ENCODE assay signal across 8 cellular contexts in the genomic region with DNA sequence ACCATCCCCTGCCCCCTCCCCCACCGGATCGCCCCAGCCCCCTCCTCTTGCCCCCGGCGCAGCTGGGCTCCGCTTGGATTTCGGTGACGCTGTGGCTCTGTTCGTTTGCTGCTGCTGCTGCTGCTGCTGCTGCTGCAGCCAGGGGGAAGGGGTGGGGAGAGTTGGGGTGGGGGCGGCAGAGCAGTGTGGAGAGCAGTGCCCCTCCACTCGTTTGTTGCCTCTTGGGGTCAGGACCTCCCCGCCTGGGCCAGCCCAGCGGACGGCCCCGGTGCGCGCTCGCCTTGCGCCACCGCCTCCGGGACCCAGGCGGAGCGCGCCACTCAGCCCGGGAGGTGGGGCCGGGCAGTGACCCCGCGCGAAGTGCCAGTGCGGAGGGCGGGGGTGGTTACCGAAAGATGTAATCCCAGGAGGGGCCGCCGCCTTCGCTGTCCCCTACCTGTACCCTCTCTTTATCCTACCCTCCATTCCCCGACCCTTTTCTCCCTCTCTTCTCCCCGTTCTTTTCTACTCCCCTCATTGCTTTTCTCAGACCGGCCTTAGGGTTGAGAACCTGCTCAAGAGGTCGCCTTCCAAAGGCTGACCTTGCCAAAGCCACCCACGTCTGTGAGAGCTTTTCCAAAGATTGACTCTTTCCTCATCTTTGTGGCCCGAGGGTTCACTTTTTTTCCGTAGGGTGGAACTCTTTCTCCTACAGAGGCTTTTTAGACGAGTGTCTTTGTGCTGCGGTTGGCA.
DNase-seq lines count a peak whose midpoint lies in the region; TF ChIP-seq lines count a peak whose summit lies in the region.

No MANE protein-coding gene starts in this region.

- H4K20me1 ChIP-seq in GM23248 (ENCODE audit: insufficient read depth), result no peaks in the 10 kb centered on the region

- no peaks in the 10 kb centered on the region for H3K36me3 ChIP-seq in GM23248 (ENCODE audit: low read depth)
- no peaks in the 10 kb centered on the region for H3K36me3 ChIP-seq in WERI-Rb-1
- H3K36me3 ChIP-seq in skeletal muscle satellite cell (ENCODE audit: insufficient read depth, low read length), result no peaks in the 10 kb centered on the region

- H3K4me1 ChIP-seq in GM23248 (ENCODE audit: insufficient read depth) (peaks cover 4% of the 10 kb centered on the region; the same call in 1 of the 2 replicates), skeletal muscle satellite cell (ENCODE audit: control insufficient read depth, insufficient read depth, low read length) (peaks cover 3% of the 10 kb centered on the region)

- H3K4me3 ChIP-seq in GM23248 (peak overlapping the region; percentile 21; the same call in 1 of the 2 replicates), WERI-Rb-1 (ENCODE audit: low read depth, low read length) (peak overlapping the region; percentile 35), skeletal muscle satellite cell (ENCODE audit: low read length) (peak overlapping the region; percentile 43)

- H3K27me3 ChIP-seq in GM23248 (replicated peaks; ENCODE audit: insufficient read depth) (peaks cover 23% of the 10 kb centered on the region), WERI-Rb-1 (ENCODE audit: insufficient read depth, low read depth, severe bottlenecking) (no peaks in the 10 kb centered on the region), skeletal muscle satellite cell (ENCODE audit: control insufficient read depth, insufficient read depth, low read length) (peaks cover 26% of the 10 kb centered on the region)

- H3K9me2 ChIP-seq in GM23248 (ENCODE audit: insufficient read depth), result no peaks in the 10 kb centered on the region

- WGBS in GM23248 (ENCODE audit: low coverage in 1 of 2, low lambda C conversion rate in 2 of 2, missing lambda C conversion rate in 2 of 2), 2 experiments, result 1% methylated on average over 17 to 36 of the region's 43 CpGs

- no peaks in the 10 kb centered on the region for H3F3A ChIP-seq in GM23248 (ENCODE audit: insufficient read depth)

- no peaks in the 10 kb centered on the region for H3K79me2 ChIP-seq in GM23248 (ENCODE audit: insufficient read depth)

- in situ Hi-C loops in GM23248 (cut with MboI), result loop anchor here (25.0 kb wide), 2 partner anchors 291 to 516 kb away; no protein-coding TSS in a partner anchor

- TF ChIP-seq CTCF in WERI-Rb-1 (IDR thresholded peaks at IDR 0.05; ENCODE audit: low read depth, low read length), result no peak

- H3K4me2 ChIP-seq in GM23248 (ENCODE audit: unreplicated experiment) (peak overlapping the region; percentile 36), skeletal muscle satellite cell (ENCODE audit: low read length) (peak overlapping the region; percentile 75)

- H3K9me3 ChIP-seq in GM23248 (ENCODE audit: low read depth), result no peaks in the 10 kb centered on the region
- no peaks in the 10 kb centered on the region for H3K9me3 ChIP-seq in WERI-Rb-1 (ENCODE audit: severe bottlenecking)
- H3K9me3 ChIP-seq in skeletal muscle satellite cell (replicated peaks; ENCODE audit: low read length), result no peaks in the 10 kb centered on the region

- peak; percentile 14 for DNase-seq in DMS153 treated with DMSO at 0.1 percent for 48 hours (lab: John Stamatoyannopoulos, UW; ENCODE audit: unreplicated experiment)
- DNase-seq in GM23248, result peak; percentile 22
- peak; percentile 62 for DNase-seq in WERI-Rb-1
- peak; percentile 44 to 69 for DNase-seq in hippocampal formation (lab: John Stamatoyannopoulos, UW)
- no peak for DNase-seq in D341Med (ENCODE audit: low spot score)
- no peak for DNase-seq in GM19240 (ENCODE audit: insufficient read length, low spot score)
- DNase-seq in HK-2 (ENCODE audit: unreplicated experiment), result no peak

- H3K27ac ChIP-seq in GM23248 (no peak overlapping the region), WERI-Rb-1 (peak overlapping the region; percentile 37)

- H3K9ac ChIP-seq in GM23248 (no peak overlapping the region), skeletal muscle satellite cell (ENCODE audit: low read depth, low read length) (no peak overlapping the region)

- peak overlapping the region; percentile 53; the same call in 1 of the 2 replicates for H2AFZ ChIP-seq in GM23248

Comparison
In these comparisons a context has a peak if more than half of its experiments do, and no peak if none do; other contexts are left out.
1. DNase-seq: peak in DMS153 treated with DMSO at 0.1 percent for 48 hours (single experiment), GM23248 (single experiment), WERI-Rb-1 (single experiment) and hippocampal formation (2 of 2); none in D341Med (single experiment), GM19240 (single experiment) and HK-2 (single experiment).
2. Peak in every context shown above with its lines, with median percentiles within 50 percentile points of each other: H3K4me3 ChIP-seq.